24 cellular contexts compared by ENCODE assay signal in the genomic region with DNA sequence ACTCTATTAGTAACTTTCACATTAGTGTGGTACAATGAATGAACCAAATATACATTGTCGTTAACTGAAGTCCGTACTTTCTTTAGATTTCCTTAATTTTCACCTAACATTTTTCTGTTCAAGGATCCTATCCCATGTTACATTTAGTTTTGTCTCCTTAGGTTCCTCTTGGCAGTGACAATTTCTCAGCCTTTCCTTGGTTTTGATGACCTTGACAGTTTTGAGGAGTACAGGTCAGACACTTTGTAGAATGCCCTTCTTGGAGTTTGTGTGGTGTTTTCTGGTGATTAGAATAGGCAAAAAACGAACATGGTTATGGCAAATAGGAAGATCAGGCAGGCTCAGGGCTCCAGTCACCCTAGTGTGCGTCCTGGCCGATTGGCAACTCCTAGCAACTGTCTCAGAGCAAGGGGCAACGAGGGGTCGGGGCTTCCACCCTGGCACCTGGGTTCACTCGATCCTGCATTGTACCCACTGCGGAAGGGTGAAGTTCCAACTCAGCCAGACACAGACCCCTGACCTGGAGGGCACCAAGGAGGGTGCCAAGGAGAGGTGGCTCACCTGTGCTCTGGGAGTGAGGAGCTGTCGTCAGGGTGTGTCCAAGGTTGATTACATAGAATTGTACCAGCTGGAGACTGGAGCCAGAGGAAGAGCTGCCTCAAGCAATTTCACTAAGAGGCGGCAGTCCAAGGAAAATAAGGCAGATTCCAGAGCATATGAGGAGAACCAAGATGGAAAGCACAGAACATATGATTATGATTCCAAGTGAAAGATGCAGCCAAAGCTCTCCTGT. TPM values are rescaled to one million over a fixed set of nuclear protein-coding genes. Genes with fewer than 3 reads are reported as not detected.
DNase-seq lines count a peak whose midpoint lies in the region; ATAC-seq, FAIRE-seq and TF ChIP-seq lines count a peak whose summit lies in the region.
"Had no signal": no experiment of that assay in that cellular context is flagged by ENCODE, and none has a peak within 500 bp of the region (broad histone marks: within the 10 kb centered on the region; RNA-seq: fewer than 3 reads in every experiment).

No MANE protein-coding gene starts in this region.

- H3K9me3 ChIP-seq in HepG2 (ENCODE audit: low read length) = no peaks in the 10 kb centered on the region
- H3K9me3 ChIP-seq in right lobe of liver = no peaks in the 10 kb centered on the region
- H3K9me3 ChIP-seq in adrenal gland (replicated peaks in 1 of 3) = no peaks in the 10 kb centered on the region
- no peaks in the 10 kb centered on the region for H3K9me3 ChIP-seq in transverse colon
- H3K9me3 ChIP-seq: BLaER1 treated with 17β-estradiol and CSF1 and Interleukin-3, amounts not matched to agents 10 nM and 100 nM had no signal

- H3K27me3 ChIP-seq in HepG2 (ENCODE audit: control insufficient read depth in 1 of 2, insufficient read depth in 2 of 2, low read length in 2 of 2) (peaks cover 0 to 14% of the 10 kb centered on the region in 2 experiments; a peak in 1 of 5 replicates), right lobe of liver (no peaks in the 10 kb centered on the region), adrenal gland (no peaks in the 10 kb centered on the region), transverse colon (no peaks in the 10 kb centered on the region)
- H3K27me3 ChIP-seq: BLaER1 treated with 17β-estradiol and CSF1 and Interleukin-3, amounts not matched to agents 10 nM and 100 nM had no signal

- H4K20me1 ChIP-seq in HepG2 (ENCODE audit: insufficient read depth, low read length) = no peaks in the 10 kb centered on the region
- H4K20me1 ChIP-seq: BLaER1 treated with 17β-estradiol and CSF1 and Interleukin-3, amounts not matched to agents 10 nM and 100 nM had no signal

- no TSS peak for BruUV-seq in HepG2 (replicated peaks; lab: Mats Ljungman, UMichigan)

- no peak overlapping the region for H2AFZ ChIP-seq in HepG2 (ENCODE audit: low read length)
- H2AFZ ChIP-seq: GM23338 had no signal

- H3K36me3 ChIP-seq in HepG2 (replicated peaks in 1 of 2; ENCODE audit: control insufficient read depth in 1 of 2, insufficient read depth in 2 of 2, low read length in 2 of 2) (no peaks in the 10 kb centered on the region), right lobe of liver (no peaks in the 10 kb centered on the region), adrenal gland (replicated peaks in 1 of 2) (no peaks in the 10 kb centered on the region), transverse colon (no peaks in the 10 kb centered on the region)
- H3K36me3 ChIP-seq: BLaER1 treated with 17β-estradiol and CSF1 and Interleukin-3, amounts not matched to agents 10 nM and 100 nM had no signal

- H3K4me3 ChIP-seq in HepG2 (replicated peaks in 1 of 3; ENCODE audit: insufficient read depth in 1 of 3, low read depth in 2 of 3, low read length in 3 of 3) (no peak overlapping the region), right lobe of liver (no peak overlapping the region), adrenal gland (no peak overlapping the region), foreskin fibroblast (ENCODE audit: low read depth in 1 of 2, low read length in 2 of 2) (no peak overlapping the region), transverse colon (no peak overlapping the region)
- H3K4me3 ChIP-seq: BLaER1 treated with 17β-estradiol and CSF1 and Interleukin-3, amounts not matched to agents 10 nM and 100 nM; GM23338 had no signal

- H3K9ac ChIP-seq in HepG2 (ENCODE audit: insufficient read depth, low read depth, low read length) = no peak overlapping the region
- H3K9ac ChIP-seq: BLaER1 treated with 17β-estradiol and CSF1 and Interleukin-3, amounts not matched to agents 10 nM and 100 nM had no signal

- H3K4me2 ChIP-seq in HepG2 (ENCODE audit: low read depth, low read length) = no peak overlapping the region
- H3K4me2 ChIP-seq: BLaER1 treated with 17β-estradiol and CSF1 and Interleukin-3, amounts not matched to agents 10 nM and 100 nM; GM23338 had no signal

- H3K4me1 ChIP-seq in HepG2 (ENCODE audit: insufficient read depth, low read length) (peaks cover 11% of the 10 kb centered on the region), right lobe of liver (peaks cover 0 to 21% (median 7%) of the 10 kb centered on the region in 4 donors), adrenal gland (replicated peaks in 1 of 2) (peaks cover 13 to 27% of the 10 kb centered on the region in 2 donors), transverse colon (peaks cover 7 to 66% (median 29%) of the 10 kb centered on the region in 4 donors)
- H3K4me1 ChIP-seq: BLaER1 treated with 17β-estradiol and CSF1 and Interleukin-3, amounts not matched to agents 10 nM and 100 nM had no signal

- TF ChIP-seq RAD21 in HepG2 (CRISPR knock-in tag; IDR thresholded peaks at IDR 0.05) = no peak

- POLR2A ChIA-PET in HepG2 (lab: Yijun Ruan, JAX) = no interaction called here

- no peak for DNase-seq in HepG2 (ENCODE audit: low spot score)
- no peak for DNase-seq in right lobe of liver
- DNase-seq in adrenal gland = no peak
- peak; percentile 5 to 49 for DNase-seq in foreskin fibroblast
- DNase-seq in transverse colon = peak; percentile 41
- DNase-seq in OCI-M1 (lab: John Stamatoyannopoulos, UW) = no peak
- DNase-seq in SKM-1 treated with dmso at 0.1 percent for 144 hours (lab: John Stamatoyannopoulos, UW; ENCODE audit: unreplicated experiment) = no peak
- DNase-seq in NCI-H748 treated with DMSO at 0.1 percent for 48 hours (lab: John Stamatoyannopoulos, UW) = no peak
- DNase-seq: CD4-positive, alpha-beta T cell; DMS53; H9; Karpas-422; MV-4-11; NCI-H1105; NCI-H1436 treated with DMSO at 0.1 percent for 48 hours; NCI-H1930; NCI-H2107; NCI-H446; NCI-H524 treated with DMSO at 0.1 percent for 48 hours; SHP77 treated with DMSO at 0.1 percent for 48 hours had no signal

- no peak overlapping the region for H3K27ac ChIP-seq in HepG2 (ENCODE audit: extremely low read length, insufficient read depth, low read length)
- no peak overlapping the region for H3K27ac ChIP-seq in right lobe of liver
- peak overlapping the region in 3 of 5 donors; percentile 1 to 29 (median 7) for H3K27ac ChIP-seq in adrenal gland
- peak overlapping the region; percentile 6 to 55 (median 44) for H3K27ac ChIP-seq in transverse colon
- H3K27ac ChIP-seq: BLaER1 treated with 17β-estradiol and CSF1 and Interleukin-3, amounts not matched to agents 10 nM and 100 nM; RWPE1 had no signal

- ATAC-seq in HepG2 (no peak), right lobe of liver (no peak)
- ATAC-seq: GM23338 had no signal

- WGBS in HepG2 (ENCODE audit: low lambda C conversion rate) = 48% methylated on average over 7 of the region's 11 CpGs
- 88% methylated on average over 6 of the region's 11 CpGs for WGBS in right lobe of liver (ENCODE audit: insufficient coverage, low coverage, low lambda C conversion rate, missing lambda C conversion rate)
- WGBS in adrenal gland, 4 donors = 85 to 89% (median 86%) methylated on average over 11 of the region's 11 CpGs
- WGBS in transverse colon (ENCODE audit: low coverage in 1 of 2), 2 donors = 68 to 73% methylated on average over 5 to 10 of the region's 11 CpGs

- no peak for TF ChIP-seq CTCF in HepG2 (CRISPR knock-in tag; IDR thresholded peaks at IDR 0.05)
- TF ChIP-seq CTCF in right lobe of liver (IDR thresholded peaks at IDR 0.05) = no peak
- TF ChIP-seq CTCF in adrenal gland (IDR thresholded peaks at IDR 0.05) = no peak
- no peak for TF ChIP-seq CTCF in foreskin fibroblast (IDR thresholded peaks at IDR 0.05; ENCODE audit: low read depth, low read length)
- TF ChIP-seq CTCF in transverse colon (IDR thresholded peaks at IDR 0.05) = no peak

- no peak for FAIRE-seq in HepG2 (lab: Jason Lieb, UNC)
- FAIRE-seq: G401.6 had no signal

- intact Hi-C loops in HepG2 (cut with micrococcal nuclease; ENCODE audit: unreplicated experiment) = no loop called here
- intact Hi-C loops in right lobe of liver (cut with DNase I) = no loop called here
- intact Hi-C loops in adrenal gland (cut with DNase I) = no loop called here
- intact Hi-C loops in transverse colon (cut with DNase I; ENCODE audit: low total_unique reads) = no loop called here

- no peaks in the 10 kb centered on the region for H3K79me2 ChIP-seq in HepG2 (ENCODE audit: insufficient read depth, low read length)

- in situ Hi-C loops in HepG2 (cut with HindIII; ENCODE audit: extremely low pct_ligation_motif_present, low pct_unique_long_range_greater_than_20kb) = no loop called here
- in situ Hi-C loops in transverse colon (cut with MboI; ENCODE audit: low pct_ligation_motif_present in 1 of 4, low pct_unique_long_range_greater_than_20kb in 1 of 4, low sequenced_read_pairs in 3 of 4) = no loop called here

- TF ChIP-seq EP300 in HepG2 (IDR thresholded peaks at IDR 0.05; ENCODE audit: low read depth in 2 of 2, low read length in 2 of 2) (no peak), HepG2 (CRISPR knock-in tag; IDR thresholded peaks at IDR 0.05; ENCODE audit: borderline replicate concordance) (no peak), transverse colon (IDR thresholded peaks at IDR 0.05; ENCODE audit: low read depth) (no peak)

- no peak for TF ChIP-seq POLR2A in HepG2 (IDR thresholded peaks at IDR 0.05; ENCODE audit: insufficient read depth in 1 of 2, low read depth in 2 of 2, low read length in 2 of 2)
- no peak for TF ChIP-seq POLR2A in right lobe of liver (IDR thresholded peaks at IDR 0.05)
- TF ChIP-seq POLR2A in adrenal gland (IDR thresholded peaks at IDR 0.05) = no peak
- TF ChIP-seq POLR2A in transverse colon (IDR thresholded peaks at IDR 0.05) = no peak

- CTCF ChIA-PET in HepG2 (lab: Yijun Ruan, JAX; ENCODE audit: low intra/inter-chr PET ratio, low total read pairs) = no interaction called here

RNA-seq across cellular contexts. Expression of gene PAPSS2, which starts 37.4 kb away (rescaled TPM):
- total RNA-seq in HepG2 (2016; rRNA removed; fragmentation: Illumina TruSeq; extraction: Trizol) = 0.11 and 0.17 TPM in 2 replicates
- total RNA-seq in HepG2 (2016; cell fraction: cytosol; rRNA removed; fragmentation: Illumina TruSeq; extraction: Trizol; ENCODE audit: low read depth) = not detected in 2 replicates
- 0.13 and 0.58 TPM in 2 replicates for total RNA-seq in HepG2 (2016; cell fraction: insoluble cytoplasmic fraction; rRNA removed; fragmentation: Illumina TruSeq; extraction: Trizol)
- 0.09 and 0.17 TPM in 2 replicates for total RNA-seq in HepG2 (2016; cell fraction: membrane; rRNA removed; fragmentation: Illumina TruSeq; extraction: Trizol)
- 0.09 TPM in 2 replicates for total RNA-seq in HepG2 (2016; cell fraction: nucleus; rRNA removed; fragmentation: Illumina TruSeq; extraction: Trizol)
- 0.12 and 0.21 TPM in 2 replicates for polyA plus RNA-seq in HepG2 (2011; rRNA removed)
- 0.11 and 0.22 TPM in 2 replicates for polyA plus RNA-seq in HepG2 (2011; cell fraction: cytosol; rRNA removed)
- 0.11 and 0.14 TPM in 2 replicates for polyA plus RNA-seq in HepG2 (2011; cell fraction: nucleus; rRNA removed)
- 0.17 and 0.24 TPM in 2 replicates for polyA plus RNA-seq in HepG2 (2012)
- 0.09 and 0.28 TPM in 2 replicates for polyA plus RNA-seq in HepG2 (2016; cell fraction: cytosol; fragmentation: Illumina TruSeq; extraction: Trizol; ENCODE audit: low read depth)
- 0.20 and 0.27 TPM in 2 replicates for polyA plus RNA-seq in HepG2 (2016; cell fraction: insoluble cytoplasmic fraction; fragmentation: Illumina TruSeq; extraction: Trizol; ENCODE audit: low read depth)
- polyA plus RNA-seq in HepG2 (2016; cell fraction: membrane; fragmentation: Illumina TruSeq; extraction: Trizol; ENCODE audit: low read depth) = 0.09 and 0.24 TPM in 2 replicates
- 0.19 and 0.27 TPM in 2 replicates for polyA plus RNA-seq in HepG2 (2016; cell fraction: nucleus; fragmentation: Illumina TruSeq; extraction: Trizol; ENCODE audit: insufficient read depth, low read depth)
- polyA minus RNA-seq in HepG2 (2011; rRNA and poly(A)+ RNA removed; ENCODE audit: low replicate concordance) = 6.3 TPM in 1 of 2 replicates, not detected in the other
- polyA minus RNA-seq in HepG2 (2011; cell fraction: cytosol; rRNA and poly(A)+ RNA removed) = 0.10 and 2.5 TPM in 2 replicates
- 0.13 and 0.25 TPM in 2 replicates for polyA minus RNA-seq in HepG2 (2011; cell fraction: nucleus; rRNA and poly(A)+ RNA removed)
- total RNA-seq in right lobe of liver = 100 to 1,000 TPM in 4 of 6 experiments, 10 to 100 TPM in 2; 65.3 to 158 (median 105) TPM
- 100 to 1,000 TPM; 182 to 775 (median 243) TPM for total RNA-seq in adrenal gland
- polyA plus RNA-seq in adrenal gland = 100 to 1,000 TPM in 1 of 3 donors, 10 to 100 TPM in 2; 55.0 to 463 (median 72.3) TPM
- 100 to 1,000 TPM in 1 of 4 donors, 10 to 100 TPM in 3; 17.3 to 117 (median 88.4) TPM for total RNA-seq in transverse colon
- total RNA-seq: CD4-positive, alpha-beta T cell had no signal

Comparison
In these comparisons a context has a peak if more than half of its experiments do, and no peak if none do; other contexts are left out.
1. RNA of gene PAPSS2, which starts 37.4 kb away (total RNA-seq): 182 to 775 TPM in adrenal gland, 65.3 to 158 TPM in right lobe of liver and 17.3 to 117 TPM in transverse colon; 0.09 to 0.58 TPM in HepG2; every median in the first group is over 10 times any median in the second.
2. DNase-seq: peak in foreskin fibroblast (2 of 2) and transverse colon (single experiment); none in HepG2 (single experiment), right lobe of liver (0 of 3), adrenal gland (0 of 7), OCI-M1 (single experiment), SKM-1 treated with dmso at 0.1 percent for 144 hours (single experiment) and NCI-H748 treated with DMSO at 0.1 percent for 48 hours (single experiment).
3. H3K27ac ChIP-seq: peak in adrenal gland (3 of 5) and transverse colon (4 of 4); none in HepG2 (single experiment) and right lobe of liver (0 of 3).